ENCODE assay signal across 8 cellular contexts in the genomic region with DNA sequence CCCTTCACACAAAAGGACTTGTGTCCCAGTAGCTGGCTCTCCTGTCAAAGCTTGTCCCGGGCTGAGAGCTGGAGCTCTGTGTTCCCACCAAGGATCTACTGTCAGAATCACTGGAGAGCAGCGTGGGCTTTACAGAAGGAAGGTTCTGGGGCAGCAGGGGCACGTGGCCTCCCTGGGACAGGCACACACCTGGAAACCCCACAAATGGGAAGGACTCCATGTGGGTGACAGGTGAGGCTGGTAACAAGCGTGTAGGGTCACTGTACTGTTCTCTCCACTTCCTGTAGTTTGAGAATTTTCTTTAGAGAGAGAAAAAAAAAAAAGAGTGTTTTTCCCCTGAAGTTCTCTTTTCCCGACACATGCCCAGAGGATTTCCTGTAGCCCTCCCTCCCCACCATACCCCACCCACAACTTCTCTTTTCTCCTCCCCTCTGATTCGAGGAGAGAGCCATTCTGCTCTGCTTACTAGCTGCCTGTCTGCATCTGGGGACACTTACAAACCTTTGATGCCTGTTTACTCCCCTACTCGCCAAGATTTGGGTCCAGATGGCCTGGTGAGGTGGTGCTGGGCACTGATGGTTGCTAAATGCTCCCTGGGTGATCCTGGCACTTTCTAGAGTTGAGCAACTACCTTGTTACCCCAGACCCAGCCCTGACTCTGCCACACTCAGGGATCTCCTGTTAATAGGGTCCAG.
A peak's percentile ranks its signal among the peaks of the same experiment; 100 is the strongest.
DNase-seq lines count a peak whose midpoint lies in the region; ATAC-seq and TF ChIP-seq lines count a peak whose summit lies in the region.

No MANE protein-coding gene starts in this region.

- TF ChIP-seq CTCF in BE2C (IDR thresholded peaks at IDR 0.05; ENCODE audit: low read depth, low read length): no peak

- H3K36me3 ChIP-seq in BE2C: no peaks in the 10 kb centered on the region

- intact Hi-C loops in Right ventricle myocardium inferior (cut with DNase I) (no loop called here), cardiac septum (cut with DNase I) (loop anchor here (10.0 kb wide), 1 partner anchor 324 kb away; no protein-coding TSS in a partner anchor)

- H3K4me1 ChIP-seq in BE2C: no peaks in the 10 kb centered on the region

- ATAC-seq in Right ventricle myocardium inferior (peak; percentile 42), HG03139 (IDR thresholded peaks at IDR 0.05; ENCODE audit: unreplicated experiment) (no peak)

- DNase-seq in Right ventricle myocardium inferior (ENCODE audit: missing footprints) (no peak), cardiac septum (ENCODE audit: low spot score) (no peak), dermis blood vessel endothelial cell (peak; percentile 63), mesenteric fat pad (ENCODE audit: low spot score) (peak; percentile 49), HPDE6-E6E7 (ENCODE audit: extremely low spot score) (no peak), BE2C (no peak), NAMALWA (ENCODE audit: low spot score) (no peak)

- H3K4me3 ChIP-seq in BE2C (ENCODE audit: low read depth, low read length): no peak overlapping the region

- H3K9me3 ChIP-seq in BE2C: no peaks in the 10 kb centered on the region

- no peaks in the 10 kb centered on the region for H3K27me3 ChIP-seq in BE2C

Comparison
In these comparisons a context has a peak if more than half of its experiments do, and no peak if none do; other contexts are left out.
1. DNase-seq: peak in dermis blood vessel endothelial cell (single experiment) and mesenteric fat pad (single experiment); none in Right ventricle myocardium inferior (single experiment), cardiac septum (single experiment), HPDE6-E6E7 (single experiment), BE2C (single experiment) and NAMALWA (single experiment).